9 cellular contexts compared by ENCODE assay signal in the genomic region with DNA sequence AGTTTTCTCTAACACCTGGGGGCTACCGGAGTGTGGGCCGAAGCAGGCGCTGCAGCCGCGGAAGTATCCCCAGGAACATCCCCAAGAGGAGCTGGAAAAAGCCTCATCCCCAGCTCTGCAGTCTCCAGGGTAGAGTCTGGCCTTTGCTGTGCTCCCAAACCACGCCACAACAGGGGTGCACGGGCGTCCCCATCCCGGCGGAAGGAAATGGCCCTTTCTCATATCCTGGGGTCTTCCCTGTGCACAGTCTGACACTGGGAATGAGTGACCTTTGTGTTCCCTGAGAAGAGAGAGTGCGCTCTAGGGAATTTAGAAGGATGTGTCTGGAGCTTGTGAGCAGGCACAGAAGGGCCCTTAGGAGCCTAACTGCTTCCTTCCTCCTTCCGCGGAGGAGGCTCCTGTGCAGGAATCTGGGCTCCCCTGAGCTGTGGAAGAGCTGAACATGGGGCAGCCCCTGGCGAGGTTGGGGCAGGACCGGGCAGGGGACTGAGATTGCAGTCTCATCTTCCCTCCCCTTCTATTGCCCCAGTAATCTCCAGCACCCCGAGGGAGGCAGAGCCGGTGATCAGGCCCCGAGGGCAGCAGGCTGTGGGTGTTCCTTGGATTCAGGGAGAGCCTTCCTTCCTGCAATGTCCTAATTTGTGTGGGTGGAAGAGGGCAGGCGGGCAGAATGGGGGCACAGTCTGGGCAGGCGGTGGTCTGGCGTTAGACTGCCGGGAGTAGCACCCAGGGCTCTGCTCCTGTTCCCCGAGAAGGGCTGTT. TPM values are rescaled to one million over a fixed set of nuclear protein-coding genes. Genes with fewer than 3 reads are reported as not detected.
DNase-seq lines count a peak whose midpoint lies in the region; ATAC-seq and TF ChIP-seq lines count a peak whose summit lies in the region.
"Had no signal": no experiment of that assay in that cellular context is flagged by ENCODE, and none has a peak within 500 bp of the region (broad histone marks: within the 10 kb centered on the region; RNA-seq: fewer than 3 reads in every experiment).

No MANE protein-coding gene starts in this region.

- no peaks in the 10 kb centered on the region for H3K9me3 ChIP-seq in SK-N-MC (ENCODE audit: low read depth, low read length)

- no peak for TF ChIP-seq CTCF in fibroblast of the aortic adventitia (IDR thresholded peaks at IDR 0.05; ENCODE audit: insufficient read depth, low read length)

- DNase-seq in SK-N-MC (ENCODE audit: low read depth, low spot score): no peak
- no peak for DNase-seq in fibroblast of the aortic adventitia (ENCODE audit: low read depth)
- DNase-seq in skeletal muscle cell (ENCODE audit: low read depth): no peak
- DNase-seq in NK-92 (lab: John Stamatoyannopoulos, UW; ENCODE audit: unreplicated experiment): no peak
- DNase-seq in C1 segment of cervical spinal cord (lab: John Stamatoyannopoulos, UW): no peak

- peak overlapping the region; percentile 81 for H3K4me3 ChIP-seq in SK-N-MC
- H3K4me3 ChIP-seq in fibroblast of the aortic adventitia (ENCODE audit: low read depth, low read length): peak overlapping the region; percentile 95
- H3K4me3 ChIP-seq in skeletal muscle cell (ENCODE audit: low read depth, low read length): peak overlapping the region; percentile 78

- no peak overlapping the region for H3K27ac ChIP-seq in SK-N-MC

- H3K36me3 ChIP-seq in SK-N-MC (ENCODE audit: insufficient read depth, low read length): no peaks in the 10 kb centered on the region

- peak; percentile 0 for ATAC-seq in GM18907 (IDR thresholded peaks at IDR 0.05; ENCODE audit: unreplicated experiment)
- ATAC-seq in GM19452 (IDR thresholded peaks at IDR 0.05; ENCODE audit: unreplicated experiment): no peak
- ATAC-seq in HG03097 (IDR thresholded peaks at IDR 0.05; ENCODE audit: low FRiP score, unreplicated experiment): no peak

- no peak overlapping the region for H3K9ac ChIP-seq in SK-N-MC (ENCODE audit: insufficient read length)

RNA-seq across cellular contexts. Expression of a gene that starts 1.3 kb away (rescaled TPM):
- 33.6 and 40.5 TPM in 2 replicates for total RNA-seq in fibroblast of the aortic adventitia (ENCODE audit: low replicate concordance)

RNA-seq across cellular contexts. Expression of a gene that starts 9.2 kb away (rescaled TPM):
- 2.8 and 4.4 TPM in 2 replicates for total RNA-seq in fibroblast of the aortic adventitia (ENCODE audit: low replicate concordance)

RNA-seq across cellular contexts. Expression of a gene that starts 28.5 kb away (rescaled TPM):
- 1.4 and 76.1 TPM in 2 replicates for total RNA-seq in fibroblast of the aortic adventitia (ENCODE audit: low replicate concordance)

RNA-seq across cellular contexts. Expression of a gene that starts 46.6 kb away (rescaled TPM):
- total RNA-seq in fibroblast of the aortic adventitia (ENCODE audit: low replicate concordance): 0.54 TPM in 1 of 2 replicates, not detected in the other
- total RNA-seq: LHCN-M2 had no signal

RNA-seq across cellular contexts. Expression of a gene that starts 46.8 kb away (rescaled TPM):
- total RNA-seq in fibroblast of the aortic adventitia (ENCODE audit: low replicate concordance): 0.09 and 2.2 TPM in 2 replicates
- total RNA-seq: LHCN-M2 had no signal
